23 cellular contexts compared by ENCODE assay signal in the genomic region with DNA sequence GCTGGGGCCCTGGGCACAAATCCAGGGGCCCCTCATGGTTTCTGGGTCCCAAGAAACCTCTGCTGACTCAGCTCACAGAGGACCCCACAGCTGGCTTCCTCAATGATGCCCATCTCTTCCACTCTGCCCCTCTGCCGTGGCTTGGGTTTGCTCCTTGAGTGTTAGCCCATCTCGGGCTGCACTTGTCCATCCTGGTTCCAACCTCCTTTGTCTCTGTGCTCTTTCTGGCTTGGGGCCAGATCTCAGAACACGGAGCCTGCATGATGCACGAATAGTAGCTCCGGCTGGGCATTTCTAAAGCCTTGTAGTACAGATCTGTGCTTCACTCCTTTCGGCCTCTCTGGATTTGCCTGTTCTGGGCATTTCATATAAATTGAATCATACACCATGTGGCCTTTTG. TPM values are rescaled to one million over a fixed set of nuclear protein-coding genes. Genes with fewer than 3 reads are reported as not detected.
DNase-seq lines count a peak whose midpoint lies in the region; ATAC-seq, FAIRE-seq and TF ChIP-seq lines count a peak whose summit lies in the region.
"Had no signal": no experiment of that assay in that cellular context is flagged by ENCODE, and none has a peak within 500 bp of the region (broad histone marks: within the 10 kb centered on the region; RNA-seq: fewer than 3 reads in every experiment).

No MANE protein-coding gene starts in this region.

- no peaks in the 10 kb centered on the region for H3K4me1 ChIP-seq in kidney (ENCODE audit: control insufficient read depth in 1 of 2, insufficient read depth in 1 of 2, low read depth in 1 of 2, low read length in 2 of 2)
- H3K4me1 ChIP-seq in prostate gland (replicated peaks): no peaks in the 10 kb centered on the region

- no peak for ATAC-seq in sciatic nerve
- no peak for ATAC-seq in natural killer cell treated with Interleukin-12 subunit alpha and Interleukin-12 subunit beta and Interleukin-15 and Interleukin-18, amount 100 ng/mL, for 72 hours
- ATAC-seq: CD8-positive, alpha-beta T cell; HCT116 had no signal

- H3K4me1 Mint-ChIP-seq in natural killer cell treated with Interleukin-12 subunit alpha and Interleukin-12 subunit beta and Interleukin-15 and Interleukin-18, amount 100 ng/mL, for 72 hours (ENCODE audit: low read depth in 2 of 2): peaks cover 0 to 2% of the 10 kb centered on the region in 2 donors
- no peaks in the 10 kb centered on the region for H3K4me1 Mint-ChIP-seq in activated T-cell treated with anti-CD3 and anti-CD28 coated beads, Interleukin-2, amount 50 U/mL, for 24 hours (ENCODE audit: low read depth)

- TF ChIP-seq CTCF in GM13976 (IDR thresholded peaks at IDR 0.05; ENCODE audit: borderline replicate concordance, control extremely low read depth, extremely low read depth, insufficient read depth, missing control alignments) (no peak), kidney (IDR thresholded peaks at IDR 0.05; ENCODE audit: borderline replicate concordance, extremely low read depth, insufficient read depth) (no peak), prostate gland (IDR thresholded peaks at IDR 0.05) (no peak)

- DNase-seq in activated T-cell treated with anti-CD3 and anti-CD28 coated beads, Interleukin-2, amount 50 U/mL, for 1 hour: peak; percentile 0
- DNase-seq in activated T-cell treated with anti-CD3 and anti-CD28 coated beads, Interleukin-2, amount 50 U/mL, for 48 hours: no peak
- DNase-seq in GM13976 (ENCODE audit: low spot score) (peak; percentile 6), kidney (peak; percentile 11), sciatic nerve (ENCODE audit: low spot score) (peak; percentile 30), prostate gland (ENCODE audit: low spot score) (no peak)
- no peak for DNase-seq in natural killer cell treated with Interleukin-12 subunit alpha and Interleukin-12 subunit beta and Interleukin-15 and Interleukin-18, amount 100 ng/mL, for 72 hours (ENCODE audit: low spot score)
- DNase-seq in activated T-cell treated with anti-CD3 and anti-CD28 coated beads, Interleukin-2, amount 50 U/mL, for 24 hours: no peak
- DNase-seq: Calu3; CD8-positive, alpha-beta T cell; GOT3; MV-4-11; NCI-H1105 treated with DMSO at 0.1 percent for 48 hours; NCI-H2081; NCI-H446; NCI-H526; SHP77; SW 1271 had no signal

- TF ChIP-seq POLR2A in prostate gland (IDR thresholded peaks at IDR 0.05): no peak

- no peak overlapping the region for H3K4me3 Mint-ChIP-seq in natural killer cell treated with Interleukin-12 subunit alpha and Interleukin-12 subunit beta and Interleukin-15 and Interleukin-18, amount 100 ng/mL, for 72 hours
- H3K4me3 Mint-ChIP-seq in activated T-cell treated with anti-CD3 and anti-CD28 coated beads, Interleukin-2, amount 50 U/mL, for 24 hours: no peak overlapping the region
- H3K4me3 Mint-ChIP-seq: CD8-positive, alpha-beta T cell had no signal

- H3K27ac Mint-ChIP-seq in natural killer cell treated with Interleukin-12 subunit alpha and Interleukin-12 subunit beta and Interleukin-15 and Interleukin-18, amount 100 ng/mL, for 72 hours: no peak overlapping the region
- no peak overlapping the region for H3K27ac Mint-ChIP-seq in activated T-cell treated with anti-CD3 and anti-CD28 coated beads, Interleukin-2, amount 50 U/mL, for 24 hours
- H3K27ac Mint-ChIP-seq: CD8-positive, alpha-beta T cell had no signal

- peaks cover 5% of the 10 kb centered on the region for H3K9me3 Mint-ChIP-seq in natural killer cell treated with Interleukin-12 subunit alpha and Interleukin-12 subunit beta and Interleukin-15 and Interleukin-18, amount 100 ng/mL, for 72 hours
- peaks cover 5% of the 10 kb centered on the region for H3K9me3 Mint-ChIP-seq in activated T-cell treated with anti-CD3 and anti-CD28 coated beads, Interleukin-2, amount 50 U/mL, for 24 hours
- H3K9me3 Mint-ChIP-seq: CD8-positive, alpha-beta T cell had no signal

- no peaks in the 10 kb centered on the region for H3K36me3 Mint-ChIP-seq in natural killer cell treated with Interleukin-12 subunit alpha and Interleukin-12 subunit beta and Interleukin-15 and Interleukin-18, amount 100 ng/mL, for 72 hours
- H3K36me3 Mint-ChIP-seq in activated T-cell treated with anti-CD3 and anti-CD28 coated beads, Interleukin-2, amount 50 U/mL, for 24 hours (ENCODE audit: low read depth): no peaks in the 10 kb centered on the region
- H3K36me3 Mint-ChIP-seq: CD8-positive, alpha-beta T cell had no signal

- intact Hi-C loops in kidney (cut with DNase I) (no loop called here), sciatic nerve (cut with DNase I) (no loop called here), prostate gland (cut with DNase I) (no loop called here)

- in situ Hi-C loops in GM13976 (cut with MboI; ENCODE audit: low sequenced_read_pairs, unreplicated experiment): no loop called here

- FAIRE-seq in kidney (lab: Jason Lieb, UNC): no peak
- FAIRE-seq: GM12891 had no signal

- H3K36me3 ChIP-seq in kidney (ENCODE audit: control insufficient read depth in 1 of 2, insufficient read depth in 2 of 2, low read length in 2 of 2) (no peaks in the 10 kb centered on the region), prostate gland (no peaks in the 10 kb centered on the region)

- H3K27ac ChIP-seq in kidney (ENCODE audit: low read depth in 2 of 2, low read length in 2 of 2) (no peak overlapping the region), prostate gland (no peak overlapping the region)
- H3K27ac ChIP-seq: BLaER1 treated with 17β-estradiol and CSF1 and Interleukin-3, amounts not matched to agents 10 nM and 100 nM; KMS-11 had no signal

- H3K9ac ChIP-seq in kidney (ENCODE audit: low read length in 2 of 2): no peak overlapping the region
- H3K9ac ChIP-seq: BLaER1 treated with 17β-estradiol and CSF1 and Interleukin-3, amounts not matched to agents 10 nM and 100 nM; KMS-11 had no signal

- H3K9me3 ChIP-seq in kidney (ENCODE audit: control insufficient read depth in 1 of 2, low read length in 2 of 2) (no peaks in the 10 kb centered on the region), prostate gland (no peaks in the 10 kb centered on the region)

- no peaks in the 10 kb centered on the region for H3K27me3 ChIP-seq in prostate gland (replicated peaks; ENCODE audit: insufficient read depth)
- H3K27me3 ChIP-seq: BLaER1 treated with 17β-estradiol and CSF1 and Interleukin-3, amounts not matched to agents 10 nM and 100 nM had no signal

- WGBS in prostate gland: 64% methylated on average over 6 of the region's 6 CpGs

- H3K4me3 ChIP-seq in kidney (ENCODE audit: low read length in 2 of 2) (no peak overlapping the region), prostate gland (no peak overlapping the region)
- H3K4me3 ChIP-seq: BLaER1 treated with 17β-estradiol and CSF1 and Interleukin-3, amounts not matched to agents 10 nM and 100 nM had no signal

- H3K27me3 Mint-ChIP-seq in natural killer cell treated with Interleukin-12 subunit alpha and Interleukin-12 subunit beta and Interleukin-15 and Interleukin-18, amount 100 ng/mL, for 72 hours: no peaks in the 10 kb centered on the region
- no peaks in the 10 kb centered on the region for H3K27me3 Mint-ChIP-seq in activated T-cell treated with anti-CD3 and anti-CD28 coated beads, Interleukin-2, amount 50 U/mL, for 24 hours

RNA-seq across cellular contexts. Expression of a gene that starts 53.8 kb away (rescaled TPM):
- 3.2 TPM for total RNA-seq in kidney
- 1.4 TPM for polyA plus RNA-seq in kidney (ENCODE audit: insufficient read depth, low read depth, low replicate concordance)
- total RNA-seq in sciatic nerve: 2.5 TPM
- 1 to 10 TPM in 1 of 2 donors, under 1 TPM in 1; 0.36 to 6.2 TPM for total RNA-seq in prostate gland
- 1 to 10 TPM; 1.5 to 2.0 TPM for total RNA-seq in natural killer cell treated with Interleukin-12 subunit alpha and Interleukin-12 subunit beta and Interleukin-15 and Interleukin-18, amount 100 ng/mL, for 72 hours
- total RNA-seq: Calu3; CD8-positive, alpha-beta T cell; HT1080 had no signal

Comparison
In these comparisons a context has a peak if more than half of its experiments do, and no peak if none do; other contexts are left out.
1. DNase-seq: peak in activated T-cell treated with anti-CD3 and anti-CD28 coated beads, Interleukin-2, amount 50 U/mL, for 1 hour (single experiment), GM13976 (single experiment), kidney (single experiment) and sciatic nerve (single experiment); none in activated T-cell treated with anti-CD3 and anti-CD28 coated beads, Interleukin-2, amount 50 U/mL, for 48 hours (0 of 2), prostate gland (single experiment), natural killer cell treated with Interleukin-12 subunit alpha and Interleukin-12 subunit beta and Interleukin-15 and Interleukin-18, amount 100 ng/mL, for 72 hours (single experiment) and activated T-cell treated with anti-CD3 and anti-CD28 coated beads, Interleukin-2, amount 50 U/mL, for 24 hours (single experiment).